27 cellular contexts compared by ENCODE assay signal in the genomic region with DNA sequence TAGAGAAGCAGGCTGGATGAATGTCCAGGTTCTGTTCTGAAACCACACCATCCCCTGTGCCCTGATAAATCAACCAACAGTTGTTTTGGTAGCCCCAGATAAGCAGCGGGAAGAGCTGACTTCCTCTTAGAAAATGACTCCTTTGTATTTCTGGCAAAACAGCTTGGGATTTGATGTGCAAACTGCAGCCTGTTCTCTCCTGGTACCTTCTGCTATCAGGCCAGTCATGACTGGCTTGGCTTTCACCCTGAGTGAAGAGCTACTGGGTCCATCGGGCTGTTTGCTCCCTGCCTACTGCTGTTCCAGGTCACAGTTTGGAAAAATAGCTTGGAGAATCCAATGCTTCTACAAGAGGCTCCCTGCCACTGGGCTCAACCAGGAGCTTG.
DNase-seq lines count a peak whose midpoint lies in the region; ATAC-seq, FAIRE-seq and TF ChIP-seq lines count a peak whose summit lies in the region.
"Had no signal": no experiment of that assay in that cellular context is flagged by ENCODE, and none has a peak within 500 bp of the region (broad histone marks: within the 10 kb centered on the region; RNA-seq: fewer than 3 reads in every experiment).

No MANE protein-coding gene starts in this region.

- TF ChIP-seq POLR2A in NB4 (IDR thresholded peaks at IDR 0.05; ENCODE audit: extremely low read depth, insufficient read length) = no peak
- no peak for TF ChIP-seq POLR2A in K562 (conservative IDR thresholded peaks at IDR 0.05)

- H3K9me2 ChIP-seq in OCI-LY7 (ENCODE audit: insufficient read depth, low read length) = no peaks in the 10 kb centered on the region

- no peaks in the 10 kb centered on the region for H3K36me3 ChIP-seq in CD8-positive, alpha-beta memory T cell (ENCODE audit: insufficient read depth, low read length)
- H3K36me3 ChIP-seq in K562 (ENCODE audit: control insufficient read depth, insufficient read depth, low read length) = no peaks in the 10 kb centered on the region
- no peaks in the 10 kb centered on the region for H3K36me3 ChIP-seq in OCI-LY7 (ENCODE audit: insufficient read depth, low read length)
- H3K36me3 ChIP-seq: adrenal gland, HAP-1, heart left ventricle, spleen, vagina had no signal

- ATAC-seq in K562 (peak; percentile 86), GM18861 (IDR thresholded peaks at IDR 0.05; ENCODE audit: unreplicated experiment) (no peak)
- ATAC-seq: heart left ventricle had no signal

- TF ChIP-seq RAD21 in K562 (CRISPR knock-in tag; conservative IDR thresholded peaks at IDR 0.05 in 1 of 2, IDR thresholded peaks at IDR 0.05 in 1 of 2) = peak in 1 of 2 experiments; percentile 55; a peak in 2 of 4 replicates

- H3K4me1 ChIP-seq in CD8-positive, alpha-beta memory T cell (ENCODE audit: insufficient read depth, low read length) = no peaks in the 10 kb centered on the region
- H3K4me1 ChIP-seq in K562 (replicated peaks in 1 of 2; ENCODE audit: control insufficient read depth in 2 of 2, insufficient read depth in 2 of 2, low read length in 2 of 2) (peaks cover 34 to 47% of the 10 kb centered on the region in 2 experiments), OCI-LY7 (ENCODE audit: insufficient read depth, low read length, poor library complexity, severe bottlenecking) (no peaks in the 10 kb centered on the region)
- H3K4me1 ChIP-seq: adrenal gland, HAP-1, testis, vagina had no signal

- TF ChIP-seq EP300 in K562 (IDR thresholded peaks at IDR 0.05; ENCODE audit: low read length) = peak; percentile 100

- DNase-seq in CD8-positive, alpha-beta memory T cell = no peak
- DNase-seq in NB4 (ENCODE audit: low read depth) = peak; percentile 27
- DNase-seq in K562 (ENCODE audit: extremely low read depth in 1 of 4, low spot score in 3 of 4) = peak; percentile 60 to 96 (median 79)
- DNase-seq in lung microvascular endothelial cell (ENCODE audit: low read depth in 2 of 2) = peak; percentile 39 to 72
- no peak for DNase-seq in amygdala (lab: John Stamatoyannopoulos, UW)
- DNase-seq in activated CD8-positive, alpha-beta memory T cell treated with anti-CD3 and anti-CD28 coated beads, Interleukin-2, amount 50 U/mL, for 4 hours = no peak
- no peak for DNase-seq in OCI-LY7 (ENCODE audit: low spot score)
- DNase-seq: activated CD4-positive, alpha-beta T cell treated with anti-CD3 and anti-CD28 coated beads, Interleukin-2, amount 50 U/mL, for 48 hours; adrenal gland; DMS 273 treated with DMSO at 0.1 percent for 48 hours; dorsolateral prefrontal cortex; heart left ventricle; NCI-H1092; NCI-H2029; NCI-H226; NCI-H82; PC-9; SHP77 treated with DMSO at 0.1 percent for 48 hours; spleen; stimulated activated CD4-positive, alpha-beta T cell treated with anti-CD3 and anti-CD28 coated beads, Interleukin-4, amount 100 ng/mL, for 1 hour; stimulated activated naive CD4-positive, alpha-beta T cell; testis had no signal

- no peak for TF ChIP-seq CTCF in NB4 (IDR thresholded peaks at IDR 0.05; ENCODE audit: low read depth, low read length)
- no peak for TF ChIP-seq CTCF in K562 (IDR thresholded peaks at IDR 0.05 in 2 of 3, conservative IDR thresholded peaks at IDR 0.05 in 1 of 3; ENCODE audit: insufficient read depth in 2 of 3, low read depth in 1 of 3, low read length in 3 of 3)
- TF ChIP-seq CTCF in OCI-LY7 (conservative IDR thresholded peaks at IDR 0.05; ENCODE audit: low read length) = no peak

- peak overlapping the region; percentile 33 to 48; a peak in 3 of 4 replicates for H3K9ac ChIP-seq in K562 (ENCODE audit: insufficient read depth in 1 of 2, low read depth in 2 of 2, low read length in 2 of 2)
- H3K9ac ChIP-seq: KMS-11 had no signal

- 0% methylated on average over 2 of the region's 2 CpGs for WGBS in K562 (ENCODE audit: insufficient coverage, low coverage, missing lambda C conversion rate)

- H4K20me1 ChIP-seq in K562 (replicated peaks; ENCODE audit: control insufficient read depth, insufficient read depth, low read length) = no peaks in the 10 kb centered on the region
- no peaks in the 10 kb centered on the region for H4K20me1 ChIP-seq in OCI-LY7 (ENCODE audit: insufficient read depth, low read length)

- in situ Hi-C loops in K562 (cut with MboI) = no loop called here

- no peak overlapping the region for H3K4me3 Mint-ChIP-seq in CD8-positive, alpha-beta memory T cell

- CTCF ChIA-PET in CD8-positive, alpha-beta memory T cell (lab: Charles Lee) = interaction anchor here (1.0 kb wide), 1 partner anchor 10 kb away, joined by 5 read pairs; no protein-coding TSS in a partner anchor
- CTCF ChIA-PET in K562 (lab: Yijun Ruan, JAX; ENCODE audit: low intra/inter-chr PET ratio) (no interaction called here), OCI-LY7 (lab: Charles Lee; ENCODE audit: unreplicated experiment) (interaction anchor here (0.5 kb wide), 1 partner anchor 34 kb away, joined by 4 read pairs; no protein-coding TSS in a partner anchor)

- POLR2A ChIA-PET in CD8-positive, alpha-beta memory T cell (lab: Charles Lee) = no interaction called here
- POLR2A ChIA-PET in K562 (lab: Yijun Ruan, JAX) = interaction anchor here (0.6 to 3.6 kb wide), 16 partner anchors 10 to 322 kb away, joined by 3 to 27 read pairs (median 4); no protein-coding TSS in a partner anchor
- POLR2A ChIA-PET in OCI-LY7 (lab: Charles Lee) = interaction anchor here (0.5 to 1.5 kb wide), 5 partner anchors 10 to 275 kb away, joined by 3 to 12 read pairs (median 3); no protein-coding TSS in a partner anchor

- no peaks in the 10 kb centered on the region for H3K79me2 ChIP-seq in K562 (ENCODE audit: control insufficient read depth, insufficient read depth, low read length)
- no peaks in the 10 kb centered on the region for H3K79me2 ChIP-seq in OCI-LY7 (ENCODE audit: insufficient read depth, low read depth, low read length)

- BruUV-seq in K562 (replicated peaks; lab: Mats Ljungman, UMichigan) (no TSS peak), OCI-LY7 (replicated peaks; lab: Mats Ljungman, UMichigan) (no TSS peak)

- H3K4me1 Mint-ChIP-seq in CD8-positive, alpha-beta memory T cell = peaks cover 0 to 3% (median 0%) of the 10 kb centered on the region in 3 donors

- H3K27ac Mint-ChIP-seq in CD8-positive, alpha-beta memory T cell = no peak overlapping the region

- H3K36me3 Mint-ChIP-seq in CD8-positive, alpha-beta memory T cell = no peaks in the 10 kb centered on the region
- H3K36me3 Mint-ChIP-seq: CD14-positive monocyte had no signal

- H3K27me3 ChIP-seq in CD8-positive, alpha-beta memory T cell (ENCODE audit: insufficient read depth, low read length, poor library complexity, severe bottlenecking) = no peaks in the 10 kb centered on the region
- H3K27me3 ChIP-seq in K562 (ENCODE audit: control insufficient read depth in 2 of 2, insufficient read depth in 2 of 2, low read length in 2 of 2) = no peaks in the 10 kb centered on the region
- H3K27me3 ChIP-seq: adrenal gland, dorsolateral prefrontal cortex, heart left ventricle, spleen, testis, vagina had no signal

- H3K9me1 ChIP-seq in K562 (ENCODE audit: control insufficient read depth, insufficient read depth, low read length) = no peaks in the 10 kb centered on the region

- no peaks in the 10 kb centered on the region for H3K9me3 ChIP-seq in CD8-positive, alpha-beta memory T cell (ENCODE audit: low read length)
- H3K9me3 ChIP-seq in K562 (replicated peaks; ENCODE audit: control insufficient read depth, insufficient read depth, low read depth, low read length) = no peaks in the 10 kb centered on the region; the same call in 1 of the 2 replicates
- H3K9me3 ChIP-seq in OCI-LY7 (ENCODE audit: low read length) = no peaks in the 10 kb centered on the region
- H3K9me3 ChIP-seq: adrenal gland, HAP-1, testis, vagina had no signal

- peak overlapping the region; percentile 3; the same call in 1 of the 2 replicates for H2AFZ ChIP-seq in K562 (ENCODE audit: low read depth, low read length)
- H2AFZ ChIP-seq in OCI-LY7 (ENCODE audit: low read length) = no peak overlapping the region
- H2AFZ ChIP-seq: PC-9 had no signal

- peak; percentile 96 for FAIRE-seq in K562 (lab: Jason Lieb, UNC)

- H3K4me3 ChIP-seq in CD8-positive, alpha-beta memory T cell (ENCODE audit: low read length) = no peak overlapping the region
- no peak overlapping the region for H3K4me3 ChIP-seq in NB4 (ENCODE audit: low read depth, low read length)
- no peak overlapping the region for H3K4me3 ChIP-seq in K562
- no peak overlapping the region for H3K4me3 ChIP-seq in OCI-LY7 (ENCODE audit: low read depth, low read length, poor library complexity, severe bottlenecking)
- H3K4me3 ChIP-seq: adrenal gland, dorsolateral prefrontal cortex, HAP-1, PC-9, spleen, testis, vagina had no signal

- H3K27me3 Mint-ChIP-seq in CD8-positive, alpha-beta memory T cell = no peaks in the 10 kb centered on the region

- peak overlapping the region; percentile 67 for H3K27ac ChIP-seq in CD8-positive, alpha-beta memory T cell (ENCODE audit: low read depth, low read length)
- H3K27ac ChIP-seq in K562 (ENCODE audit: extremely low read depth, low read depth, low read length) (peak overlapping the region; percentile 86), OCI-LY7 (ENCODE audit: low read depth, low read length, poor library complexity, severe bottlenecking) (no peak overlapping the region)
- H3K27ac ChIP-seq: adrenal gland, dorsolateral prefrontal cortex, KMS-11, PC-9, testis, vagina had no signal

- H3K4me2 ChIP-seq in K562 (ENCODE audit: insufficient read depth, low read length) (peak overlapping the region; percentile 54), OCI-LY7 (ENCODE audit: low read length) (no peak overlapping the region)
- H3K4me2 ChIP-seq: KMS-11, PC-9 had no signal

- no peaks in the 10 kb centered on the region for H3K9me3 Mint-ChIP-seq in CD8-positive, alpha-beta memory T cell

- intact Hi-C loops in K562 (cut with micrococcal nuclease) (loop anchor here (1.0 to 10.0 kb wide), 5 partner anchors 50 to 133 kb away; a partner anchor contains a TSS), OCI-LY7 (cut with micrococcal nuclease; ENCODE audit: unreplicated experiment) (no loop called here)

TF ChIP-seq in K562, 482 proteins besides CTCF, POLR2A, EP300 and RAD21 (continues in another document):
- TF ChIP-seq BRD9 (IDR thresholded peaks at IDR 0.05; ENCODE audit: low read depth, partially characterized antibody) (no peak), PHF8 (IDR thresholded peaks at IDR 0.05; ENCODE audit: borderline replicate concordance, low read length) (no peak)

Comparison
In these comparisons a context has a peak if more than half of its experiments do, and no peak if none do; other contexts are left out.
1. DNase-seq: peak in NB4 (single experiment), K562 (4 of 4) and lung microvascular endothelial cell (2 of 2); none in CD8-positive, alpha-beta memory T cell (0 of 5), amygdala (0 of 56), activated CD8-positive, alpha-beta memory T cell treated with anti-CD3 and anti-CD28 coated beads, Interleukin-2, amount 50 U/mL, for 4 hours (single experiment) and OCI-LY7 (single experiment).